24 cellular contexts compared by ENCODE assay signal in the genomic region with DNA sequence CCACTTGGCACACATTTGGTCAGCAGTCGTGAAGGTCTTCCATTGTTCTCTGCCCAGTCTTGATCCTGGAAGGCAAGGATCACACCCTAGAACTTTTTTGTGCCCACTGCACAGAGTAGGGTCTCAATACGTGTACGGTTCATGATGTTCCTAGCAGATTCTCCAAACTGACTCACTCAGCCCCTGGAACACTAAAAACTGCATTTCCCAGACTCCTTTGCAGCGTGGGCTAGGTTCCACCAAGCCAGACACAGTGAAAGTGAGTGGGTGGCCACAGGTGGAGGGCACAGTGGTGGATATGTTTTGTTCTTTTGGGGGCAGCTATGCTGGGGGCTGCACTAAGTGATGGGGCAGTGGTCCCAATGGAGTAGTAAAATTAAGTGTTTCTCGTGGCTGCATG. TPM values are rescaled to one million over a fixed set of nuclear protein-coding genes. Genes with fewer than 3 reads are reported as not detected.
DNase-seq lines count a peak whose midpoint lies in the region; ATAC-seq, FAIRE-seq and TF ChIP-seq lines count a peak whose summit lies in the region.
"Had no signal": no experiment of that assay in that cellular context is flagged by ENCODE, and none has a peak within 500 bp of the region (broad histone marks: within the 10 kb centered on the region; RNA-seq: fewer than 3 reads in every experiment).

No MANE protein-coding gene starts in this region.

- H3K9me3 ChIP-seq in HepG2 (ENCODE audit: low read length), result no peaks in the 10 kb centered on the region
- no peaks in the 10 kb centered on the region for H3K9me3 ChIP-seq in right lobe of liver
- no peaks in the 10 kb centered on the region for H3K9me3 ChIP-seq in OCI-LY7 (ENCODE audit: low read length)
- H3K9me3 ChIP-seq: A549, BE2C, Caco-2, MG63 had no signal

- POLR2A ChIA-PET in HepG2 (lab: Yijun Ruan, JAX), result interaction anchor here (2.8 kb wide), 1 partner anchor 43 kb away, joined by 27 read pairs; the partner anchor contains the start of gene OAT
- POLR2A ChIA-PET in OCI-LY7 (lab: Charles Lee), result interaction anchor here (0.6 to 1.2 kb wide), 2 partner anchors 21 to 80 kb away, joined by 3 to 4 read pairs; no protein-coding TSS in a partner anchor

- H3K27me3 ChIP-seq in HepG2 (ENCODE audit: control insufficient read depth in 1 of 2, insufficient read depth in 2 of 2, low read length in 2 of 2), result peaks cover 0 to 3% of the 10 kb centered on the region in 2 experiments; a peak in 1 of 5 replicates
- no peaks in the 10 kb centered on the region for H3K27me3 ChIP-seq in right lobe of liver

- peak overlapping the region; percentile 76 for H3K4me3 Mint-ChIP-seq in central memory CD8-positive, alpha-beta T cell
- H3K4me3 Mint-ChIP-seq in effector memory CD8-positive, alpha-beta T cell, result no peak overlapping the region

- H3K36me3 ChIP-seq in HepG2 (replicated peaks in 1 of 2; ENCODE audit: control insufficient read depth in 1 of 2, insufficient read depth in 2 of 2, low read length in 2 of 2), result no peaks in the 10 kb centered on the region
- H3K36me3 ChIP-seq in right lobe of liver, result no peaks in the 10 kb centered on the region
- H3K36me3 ChIP-seq in OCI-LY7 (ENCODE audit: insufficient read depth, low read length), result no peaks in the 10 kb centered on the region
- H3K36me3 ChIP-seq: BE2C, MG63 had no signal

- no peak overlapping the region for H2AFZ ChIP-seq in HepG2 (ENCODE audit: low read length)
- peak overlapping the region; percentile 19; the same call in 1 of the 2 replicates for H2AFZ ChIP-seq in OCI-LY7 (ENCODE audit: low read length)

- no peaks in the 10 kb centered on the region for H3K79me2 ChIP-seq in HepG2 (ENCODE audit: insufficient read depth, low read length)
- 0 out of 2 replicates have a peak, but pooled peaks cover 5% of the 10 kb centered on the region for H3K79me2 ChIP-seq in OCI-LY7 (ENCODE audit: insufficient read depth, low read depth, low read length)

- H3K4me1 Mint-ChIP-seq in central memory CD8-positive, alpha-beta T cell, result peaks cover 15% of the 10 kb centered on the region
- H3K4me1 Mint-ChIP-seq in effector memory CD8-positive, alpha-beta T cell (ENCODE audit: low read depth in 2 of 2), result peaks cover 13% of the 10 kb centered on the region in 2 donors

- no peaks in the 10 kb centered on the region for H3K9me2 ChIP-seq in OCI-LY7 (ENCODE audit: insufficient read depth, low read length)

- H3K4me1 ChIP-seq in HepG2 (ENCODE audit: insufficient read depth, low read length) (peaks cover 34% of the 10 kb centered on the region), right lobe of liver (peaks cover 0 to 27% (median 4%) of the 10 kb centered on the region in 4 donors), OCI-LY7 (ENCODE audit: insufficient read depth, low read length, poor library complexity, severe bottlenecking) (peaks cover 19% of the 10 kb centered on the region)
- H3K4me1 ChIP-seq: BE2C had no signal

- BruUV-seq in HepG2 (replicated peaks; lab: Mats Ljungman, UMichigan) (no TSS peak), OCI-LY7 (replicated peaks; lab: Mats Ljungman, UMichigan) (no TSS peak)

- no peak for TF ChIP-seq CTCF in HepG2 (CRISPR knock-in tag; IDR thresholded peaks at IDR 0.05)
- TF ChIP-seq CTCF in right lobe of liver (IDR thresholded peaks at IDR 0.05), result no peak
- TF ChIP-seq CTCF in OCI-LY7 (conservative IDR thresholded peaks at IDR 0.05; ENCODE audit: low read length), result no peak

- H4K20me1 ChIP-seq in HepG2 (ENCODE audit: insufficient read depth, low read length) (0 out of 2 replicates have a peak, but pooled peaks cover 6% of the 10 kb centered on the region), OCI-LY7 (ENCODE audit: insufficient read depth, low read length) (no peaks in the 10 kb centered on the region)

- no peak for ATAC-seq in HepG2
- ATAC-seq in right lobe of liver, result no peak
- no peak for ATAC-seq in central memory CD8-positive, alpha-beta T cell (replicated peaks; ENCODE audit: extremely low read depth, poor library complexity, severe bottlenecking)
- ATAC-seq in effector memory CD8-positive, alpha-beta T cell (replicated peaks), result no peak
- ATAC-seq: A549 had no signal

- H3K27me3 Mint-ChIP-seq in central memory CD8-positive, alpha-beta T cell, result peaks cover 36% of the 10 kb centered on the region
- H3K27me3 Mint-ChIP-seq in effector memory CD8-positive, alpha-beta T cell, result peaks cover 31 to 36% of the 10 kb centered on the region in 2 donors

- no peak overlapping the region for H3K27ac ChIP-seq in HepG2 (ENCODE audit: extremely low read length, insufficient read depth, low read length)
- H3K27ac ChIP-seq in right lobe of liver, result no peak overlapping the region
- H3K27ac ChIP-seq in OCI-LY7 (ENCODE audit: low read depth, low read length, poor library complexity, severe bottlenecking), result no peak overlapping the region
- H3K27ac ChIP-seq: A549 had no signal

- FAIRE-seq in HepG2 (lab: Jason Lieb, UNC), result no peak
- FAIRE-seq: A549, RCC 7860 had no signal

- DNase-seq in HepG2 (ENCODE audit: low spot score) (no peak), right lobe of liver (no peak), OCI-LY7 (ENCODE audit: low spot score) (no peak), NCI-H82 (lab: John Stamatoyannopoulos, UW) (no peak)
- no peak for DNase-seq in central memory CD8-positive, alpha-beta T cell (ENCODE audit: low spot score in 2 of 2)
- peak; percentile 36 for DNase-seq in stimulated activated CD8-positive, alpha-beta memory T cell treated with anti-CD3 and anti-CD28 coated beads, Interleukin-4, amount 100 ng/mL, for 48 hours
- DNase-seq in effector memory CD8-positive, alpha-beta T cell, result no peak
- no peak for DNase-seq in stimulated activated naive CD4-positive, alpha-beta T cell treated with Interleukin-2 at 50 U/mL for 16 hours (lab: John Stamatoyannopoulos, UW)
- DNase-seq: BE2C; DMS 273 treated with DMSO at 0.1 percent for 48 hours; DMS79 treated with DMSO at 0.1 percent for 48 hours; H9; Kasumi-1; MG63; NCI-H1417 treated with DMSO at 0.1 percent for 48 hours; NCI-H187; NCI-H2107; NCI-H2227 treated with DMSO at 0.1 percent for 48 hours; NCI-H510A; NK-92 treated with Interleukin-12 subunit alpha and Interleukin-12 subunit beta, amount 100 ng/mL, for 24 hours; Right ventricle myocardium superior had no signal

- TF ChIP-seq POLR2A in HepG2 (IDR thresholded peaks at IDR 0.05; ENCODE audit: insufficient read depth in 1 of 2, low read depth in 2 of 2, low read length in 2 of 2) (no peak), right lobe of liver (IDR thresholded peaks at IDR 0.05) (no peak)

- H3K27ac Mint-ChIP-seq in central memory CD8-positive, alpha-beta T cell (ENCODE audit: low read depth), result no peak overlapping the region
- H3K27ac Mint-ChIP-seq in effector memory CD8-positive, alpha-beta T cell, result no peak overlapping the region
- H3K27ac Mint-ChIP-seq: H9 had no signal

- in situ Hi-C loops in HepG2 (cut with HindIII; ENCODE audit: extremely low pct_ligation_motif_present, low pct_unique_long_range_greater_than_20kb), result loop anchor here (5.0 kb wide), 1 partner anchor 43 kb away; the partner anchor contains the start of gene OAT

- TF ChIP-seq RAD21 in HepG2 (CRISPR knock-in tag; IDR thresholded peaks at IDR 0.05), result no peak

- no peaks in the 10 kb centered on the region for H3K9me3 Mint-ChIP-seq in central memory CD8-positive, alpha-beta T cell
- H3K9me3 Mint-ChIP-seq in effector memory CD8-positive, alpha-beta T cell, result peaks cover 0 to 3% of the 10 kb centered on the region in 2 donors
- H3K9me3 Mint-ChIP-seq: H9 had no signal

- H3K9ac ChIP-seq in HepG2 (ENCODE audit: insufficient read depth, low read depth, low read length), result no peak overlapping the region

- intact Hi-C loops in HepG2 (cut with micrococcal nuclease; ENCODE audit: unreplicated experiment) (no loop called here), right lobe of liver (cut with DNase I) (no loop called here), OCI-LY7 (cut with micrococcal nuclease; ENCODE audit: unreplicated experiment) (loop anchor here (5.0 kb wide), 1 partner anchor 282 kb away; the partner anchor contains the start of gene FAM53B)

- peaks cover 2% of the 10 kb centered on the region for H3K36me3 Mint-ChIP-seq in central memory CD8-positive, alpha-beta T cell (ENCODE audit: insufficient read depth)
- H3K36me3 Mint-ChIP-seq in effector memory CD8-positive, alpha-beta T cell (ENCODE audit: insufficient read depth), result peaks cover 7% of the 10 kb centered on the region

- CTCF ChIA-PET in HepG2 (lab: Yijun Ruan, JAX; ENCODE audit: low intra/inter-chr PET ratio, low total read pairs), result no interaction called here
- CTCF ChIA-PET in OCI-LY7 (lab: Charles Lee; ENCODE audit: unreplicated experiment), result no interaction called here

- TF ChIP-seq EP300 in HepG2 (IDR thresholded peaks at IDR 0.05; ENCODE audit: low read depth in 2 of 2, low read length in 2 of 2) (no peak), HepG2 (CRISPR knock-in tag; IDR thresholded peaks at IDR 0.05; ENCODE audit: borderline replicate concordance) (no peak)

- H3K4me3 ChIP-seq in HepG2 (replicated peaks in 1 of 3; ENCODE audit: insufficient read depth in 1 of 3, low read depth in 2 of 3, low read length in 3 of 3) (no peak overlapping the region), right lobe of liver (no peak overlapping the region), OCI-LY7 (ENCODE audit: low read depth, low read length, poor library complexity, severe bottlenecking) (no peak overlapping the region)
- H3K4me3 ChIP-seq: A549, MG63 had no signal

- H3K4me2 ChIP-seq in HepG2 (ENCODE audit: low read depth, low read length), result no peak overlapping the region
- no peak overlapping the region for H3K4me2 ChIP-seq in OCI-LY7 (ENCODE audit: low read length)
- H3K4me2 ChIP-seq: A549 had no signal

- WGBS in HepG2 (ENCODE audit: low lambda C conversion rate), result 38% methylated on average over 4 of the region's 5 CpGs
- 79% methylated on average over 3 of the region's 5 CpGs for WGBS in right lobe of liver (ENCODE audit: insufficient coverage, low coverage, low lambda C conversion rate, missing lambda C conversion rate)

RNA-seq across cellular contexts. Expression of gene LHPP, which starts 1.5 kb away (rescaled TPM):
- total RNA-seq in HepG2 (2016; rRNA removed; fragmentation: Illumina TruSeq; extraction: Trizol) (3.7 and 5.2 TPM in 2 replicates), right lobe of liver (10 to 100 TPM; 19.3 to 56.3 (median 36.3) TPM), OCI-LY7 (2022) (53.3 and 65.2 TPM in 2 replicates)
- total RNA-seq in HepG2 (2016; cell fraction: cytosol; rRNA removed; fragmentation: Illumina TruSeq; extraction: Trizol; ENCODE audit: low read depth), result 1.1 and 1.9 TPM in 2 replicates
- total RNA-seq in HepG2 (2016; cell fraction: insoluble cytoplasmic fraction; rRNA removed; fragmentation: Illumina TruSeq; extraction: Trizol), result 4.7 and 6.3 TPM in 2 replicates
- total RNA-seq in HepG2 (2016; cell fraction: membrane; rRNA removed; fragmentation: Illumina TruSeq; extraction: Trizol), result 1.9 TPM in 2 replicates
- total RNA-seq in HepG2 (2016; cell fraction: nucleus; rRNA removed; fragmentation: Illumina TruSeq; extraction: Trizol), result 2.4 and 3.4 TPM in 2 replicates
- 13.1 and 13.7 TPM in 2 replicates for polyA plus RNA-seq in HepG2 (2011; rRNA removed)
- polyA plus RNA-seq in HepG2 (2011; cell fraction: cytosol; rRNA removed), result 14.4 and 17.0 TPM in 2 replicates
- 11.1 and 11.2 TPM in 2 replicates for polyA plus RNA-seq in HepG2 (2011; cell fraction: nucleus; rRNA removed)
- 10.0 and 13.7 TPM in 2 replicates for polyA plus RNA-seq in HepG2 (2012)
- polyA plus RNA-seq in HepG2 (2016; cell fraction: cytosol; fragmentation: Illumina TruSeq; extraction: Trizol; ENCODE audit: low read depth), result 3.8 and 5.7 TPM in 2 replicates
- 7.2 and 9.2 TPM in 2 replicates for polyA plus RNA-seq in HepG2 (2016; cell fraction: insoluble cytoplasmic fraction; fragmentation: Illumina TruSeq; extraction: Trizol; ENCODE audit: low read depth)
- 5.6 and 5.8 TPM in 2 replicates for polyA plus RNA-seq in HepG2 (2016; cell fraction: membrane; fragmentation: Illumina TruSeq; extraction: Trizol; ENCODE audit: low read depth)
- 5.1 and 7.2 TPM in 2 replicates for polyA plus RNA-seq in HepG2 (2016; cell fraction: nucleus; fragmentation: Illumina TruSeq; extraction: Trizol; ENCODE audit: insufficient read depth, low read depth)
- polyA minus RNA-seq in HepG2 (2011; rRNA and poly(A)+ RNA removed; ENCODE audit: low replicate concordance), result 12.5 and 12.6 TPM in 2 replicates
- 6.0 and 7.2 TPM in 2 replicates for polyA minus RNA-seq in HepG2 (2011; cell fraction: cytosol; rRNA and poly(A)+ RNA removed)
- 7.0 and 9.8 TPM in 2 replicates for polyA minus RNA-seq in HepG2 (2011; cell fraction: nucleus; rRNA and poly(A)+ RNA removed)
- total RNA-seq in OCI-LY7 (2014; rRNA removed; shearing (Covaris generic)), result 19.1 and 30.3 TPM in 2 replicates

RNA-seq across cellular contexts. Expression of gene NKX1-2, which starts 10.3 kb away (rescaled TPM):
- total RNA-seq in HepG2 (2016; rRNA removed; fragmentation: Illumina TruSeq; extraction: Trizol) (not detected in 2 replicates), right lobe of liver (not detected), OCI-LY7 (2022) (not detected in 2 replicates)
- not detected in 2 replicates for total RNA-seq in HepG2 (2016; cell fraction: cytosol; rRNA removed; fragmentation: Illumina TruSeq; extraction: Trizol; ENCODE audit: low read depth)
- not detected in 2 replicates for total RNA-seq in HepG2 (2016; cell fraction: insoluble cytoplasmic fraction; rRNA removed; fragmentation: Illumina TruSeq; extraction: Trizol)
- total RNA-seq in HepG2 (2016; cell fraction: membrane; rRNA removed; fragmentation: Illumina TruSeq; extraction: Trizol), result not detected in 2 replicates
- not detected in 2 replicates for total RNA-seq in HepG2 (2016; cell fraction: nucleus; rRNA removed; fragmentation: Illumina TruSeq; extraction: Trizol)
- not detected in 2 replicates for polyA plus RNA-seq in HepG2 (2011; rRNA removed)
- not detected in 2 replicates for polyA plus RNA-seq in HepG2 (2011; cell fraction: cytosol; rRNA removed)
- not detected in 2 replicates for polyA plus RNA-seq in HepG2 (2011; cell fraction: nucleus; rRNA removed)
- not detected in 2 replicates for polyA plus RNA-seq in HepG2 (2012)
- polyA plus RNA-seq in HepG2 (2016; cell fraction: cytosol; fragmentation: Illumina TruSeq; extraction: Trizol; ENCODE audit: low read depth), result not detected in 2 replicates
- polyA plus RNA-seq in HepG2 (2016; cell fraction: insoluble cytoplasmic fraction; fragmentation: Illumina TruSeq; extraction: Trizol; ENCODE audit: low read depth), result not detected in 2 replicates
- polyA plus RNA-seq in HepG2 (2016; cell fraction: membrane; fragmentation: Illumina TruSeq; extraction: Trizol; ENCODE audit: low read depth), result not detected in 2 replicates
- not detected in 2 replicates for polyA plus RNA-seq in HepG2 (2016; cell fraction: nucleus; fragmentation: Illumina TruSeq; extraction: Trizol; ENCODE audit: insufficient read depth, low read depth)
- not detected in 2 replicates for polyA minus RNA-seq in HepG2 (2011; rRNA and poly(A)+ RNA removed; ENCODE audit: low replicate concordance)
- not detected in 2 replicates for polyA minus RNA-seq in HepG2 (2011; cell fraction: cytosol; rRNA and poly(A)+ RNA removed)
- not detected in 2 replicates for polyA minus RNA-seq in HepG2 (2011; cell fraction: nucleus; rRNA and poly(A)+ RNA removed)
- not detected in 2 replicates for total RNA-seq in OCI-LY7 (2014; rRNA removed; shearing (Covaris generic))
- total RNA-seq: Right ventricle myocardium superior had no signal

RNA-seq across cellular contexts. Expression of gene OAT, which starts 41.4 kb away (rescaled TPM):
- total RNA-seq in HepG2 (2016; rRNA removed; fragmentation: Illumina TruSeq; extraction: Trizol), result 96.7 and 152 TPM in 2 replicates
- total RNA-seq in HepG2 (2016; cell fraction: cytosol; rRNA removed; fragmentation: Illumina TruSeq; extraction: Trizol; ENCODE audit: low read depth), result 10.4 and 13.0 TPM in 2 replicates
- total RNA-seq in HepG2 (2016; cell fraction: insoluble cytoplasmic fraction; rRNA removed; fragmentation: Illumina TruSeq; extraction: Trizol), result 94.1 and 153 TPM in 2 replicates
- total RNA-seq in HepG2 (2016; cell fraction: membrane; rRNA removed; fragmentation: Illumina TruSeq; extraction: Trizol), result 14.4 and 16.9 TPM in 2 replicates
- 41.8 and 47.5 TPM in 2 replicates for total RNA-seq in HepG2 (2016; cell fraction: nucleus; rRNA removed; fragmentation: Illumina TruSeq; extraction: Trizol)
- polyA plus RNA-seq in HepG2 (2011; rRNA removed), result 72.7 and 87.8 TPM in 2 replicates
- polyA plus RNA-seq in HepG2 (2011; cell fraction: cytosol; rRNA removed), result 51.4 and 77.1 TPM in 2 replicates
- 20.7 and 25.9 TPM in 2 replicates for polyA plus RNA-seq in HepG2 (2011; cell fraction: nucleus; rRNA removed)
- polyA plus RNA-seq in HepG2 (2012), result 48.6 and 50.0 TPM in 2 replicates
- polyA plus RNA-seq in HepG2 (2016; cell fraction: cytosol; fragmentation: Illumina TruSeq; extraction: Trizol; ENCODE audit: low read depth), result 4.1 TPM in 2 replicates
- 119 and 129 TPM in 2 replicates for polyA plus RNA-seq in HepG2 (2016; cell fraction: insoluble cytoplasmic fraction; fragmentation: Illumina TruSeq; extraction: Trizol; ENCODE audit: low read depth)
- 9.8 and 10.1 TPM in 2 replicates for polyA plus RNA-seq in HepG2 (2016; cell fraction: membrane; fragmentation: Illumina TruSeq; extraction: Trizol; ENCODE audit: low read depth)
- 56.3 and 59.0 TPM in 2 replicates for polyA plus RNA-seq in HepG2 (2016; cell fraction: nucleus; fragmentation: Illumina TruSeq; extraction: Trizol; ENCODE audit: insufficient read depth, low read depth)
- 28.4 and 56.2 TPM in 2 replicates for polyA minus RNA-seq in HepG2 (2011; rRNA and poly(A)+ RNA removed; ENCODE audit: low replicate concordance)
- polyA minus RNA-seq in HepG2 (2011; cell fraction: cytosol; rRNA and poly(A)+ RNA removed), result 46.3 and 52.4 TPM in 2 replicates
- polyA minus RNA-seq in HepG2 (2011; cell fraction: nucleus; rRNA and poly(A)+ RNA removed), result 28.8 and 40.4 TPM in 2 replicates
- total RNA-seq in right lobe of liver, result 10 to 100 TPM in 4 of 6 experiments, 1 to 10 TPM in 2; 5.2 to 43.8 (median 20.1) TPM
- 13.5 and 16.1 TPM in 2 replicates for total RNA-seq in OCI-LY7 (2014; rRNA removed; shearing (Covaris generic))
- total RNA-seq in OCI-LY7 (2022), result 24.3 and 27.1 TPM in 2 replicates
